In the genomic region with DNA sequence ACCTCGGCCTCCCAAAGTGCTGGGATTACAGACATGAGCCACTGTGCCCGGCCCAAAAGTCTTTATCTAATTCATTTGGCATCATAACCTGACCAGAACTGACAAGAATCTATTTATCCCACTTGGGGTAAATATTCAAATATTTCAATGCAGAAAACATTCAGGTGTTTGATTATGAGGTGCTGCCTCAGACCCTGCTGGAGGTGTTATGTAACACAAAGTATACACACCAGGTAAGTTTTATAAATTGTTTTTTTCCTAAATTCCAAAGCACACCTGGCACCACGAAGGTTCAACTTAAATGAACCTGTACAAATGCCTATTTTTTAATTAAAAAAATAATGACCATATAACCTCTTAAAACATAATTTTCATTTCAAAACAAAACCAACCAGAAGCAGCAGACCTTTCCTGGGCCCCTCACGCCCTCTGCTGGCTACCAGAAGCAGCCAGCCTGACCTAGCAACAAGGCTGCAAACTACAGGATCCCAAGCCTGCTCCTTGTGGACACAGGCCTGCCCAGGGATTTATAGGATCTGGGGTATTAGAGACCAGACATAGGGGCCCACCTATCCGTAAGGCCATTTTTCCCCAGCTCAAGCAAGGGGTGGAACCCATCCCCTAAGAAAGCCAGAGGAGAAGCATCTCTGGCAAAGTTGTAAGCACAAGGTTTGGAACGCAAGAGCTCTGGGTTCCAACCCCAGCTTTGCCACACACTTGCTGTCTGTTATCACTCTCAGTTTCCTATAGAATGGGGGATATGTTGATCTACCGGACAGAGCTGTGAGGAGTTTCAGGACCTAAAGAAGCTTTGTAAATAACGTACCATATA, we compare ENCODE assay signal across 1 cellular context.
A peak's percentile ranks its signal among the peaks of the same experiment; 100 is the strongest.
TF ChIP-seq lines count a peak whose summit lies in the region.

No MANE protein-coding gene starts in this region.

TF ChIP-seq in IMR-90, 13 proteins besides CTCF, POLR2A, EP300 and RAD21:
- TF ChIP-seq NFE2L2 (IDR thresholded peaks at IDR 0.05; ENCODE audit: low read depth, low read length) (no peak), RFX5 (IDR thresholded peaks at IDR 0.05; ENCODE audit: low read depth, low read length) (peak; percentile 54; the same call in 1 of the 2 replicates), SMC3 (IDR thresholded peaks at IDR 0.05; ENCODE audit: low read depth, low read length) (peak; percentile 46)
